Comparison of ENCODE assay signal across 1 cellular context in the genomic region with DNA sequence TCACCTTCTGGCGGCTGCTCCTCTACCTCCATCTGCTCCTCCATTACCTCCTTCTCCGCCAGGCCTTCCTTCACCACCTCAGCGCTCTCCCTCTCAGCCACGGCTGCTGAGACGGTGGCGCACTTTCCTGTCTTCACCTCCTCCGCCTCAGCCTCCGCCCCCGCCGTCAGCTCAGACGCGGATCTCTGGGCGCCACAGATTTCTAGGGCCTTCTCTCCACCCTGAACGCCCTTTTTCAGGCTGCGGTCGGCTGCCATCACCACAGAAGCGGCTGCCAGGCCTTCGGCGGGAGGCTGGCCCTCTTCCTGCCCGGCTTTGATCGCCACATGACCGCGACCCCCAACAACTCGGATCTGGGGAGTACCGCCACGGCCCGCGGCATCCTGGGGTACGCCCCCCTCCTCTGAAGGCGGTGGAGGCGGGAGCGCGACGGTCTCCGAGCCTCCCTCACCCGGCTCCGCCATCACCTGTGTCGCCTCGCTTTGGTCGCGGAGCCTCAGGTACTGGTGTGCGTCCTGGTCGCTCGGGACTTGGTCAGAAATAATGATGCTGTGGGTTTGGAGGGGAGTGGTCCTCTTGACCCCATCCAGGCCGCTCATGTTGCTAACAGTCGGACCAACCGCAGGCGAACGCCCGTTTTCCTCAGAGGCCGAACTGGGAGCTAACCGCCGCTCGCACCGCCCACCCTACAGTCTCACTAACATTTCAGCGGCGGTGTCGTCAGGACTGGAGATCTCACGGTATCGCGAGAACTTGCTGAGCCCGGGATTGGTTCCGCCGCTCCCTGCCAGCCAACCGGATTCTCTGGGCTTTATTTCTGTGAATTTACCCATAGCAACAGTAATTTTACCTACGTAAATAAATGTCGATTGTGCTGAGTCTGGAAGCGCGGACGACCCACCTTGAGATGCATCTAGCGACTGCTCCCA.
TF ChIP-seq lines count a peak whose summit lies in the region.

A gene (minus strand): TSS at position 699 of the 929 bp plus-strand sequence. CDS start 100 bp downstream, at position 599.

TF ChIP-seq in K562, 482 proteins besides CTCF, POLR2A, EP300 and RAD21 (continued from another document and continues in another):
- TF ChIP-seq, protein P1, sequence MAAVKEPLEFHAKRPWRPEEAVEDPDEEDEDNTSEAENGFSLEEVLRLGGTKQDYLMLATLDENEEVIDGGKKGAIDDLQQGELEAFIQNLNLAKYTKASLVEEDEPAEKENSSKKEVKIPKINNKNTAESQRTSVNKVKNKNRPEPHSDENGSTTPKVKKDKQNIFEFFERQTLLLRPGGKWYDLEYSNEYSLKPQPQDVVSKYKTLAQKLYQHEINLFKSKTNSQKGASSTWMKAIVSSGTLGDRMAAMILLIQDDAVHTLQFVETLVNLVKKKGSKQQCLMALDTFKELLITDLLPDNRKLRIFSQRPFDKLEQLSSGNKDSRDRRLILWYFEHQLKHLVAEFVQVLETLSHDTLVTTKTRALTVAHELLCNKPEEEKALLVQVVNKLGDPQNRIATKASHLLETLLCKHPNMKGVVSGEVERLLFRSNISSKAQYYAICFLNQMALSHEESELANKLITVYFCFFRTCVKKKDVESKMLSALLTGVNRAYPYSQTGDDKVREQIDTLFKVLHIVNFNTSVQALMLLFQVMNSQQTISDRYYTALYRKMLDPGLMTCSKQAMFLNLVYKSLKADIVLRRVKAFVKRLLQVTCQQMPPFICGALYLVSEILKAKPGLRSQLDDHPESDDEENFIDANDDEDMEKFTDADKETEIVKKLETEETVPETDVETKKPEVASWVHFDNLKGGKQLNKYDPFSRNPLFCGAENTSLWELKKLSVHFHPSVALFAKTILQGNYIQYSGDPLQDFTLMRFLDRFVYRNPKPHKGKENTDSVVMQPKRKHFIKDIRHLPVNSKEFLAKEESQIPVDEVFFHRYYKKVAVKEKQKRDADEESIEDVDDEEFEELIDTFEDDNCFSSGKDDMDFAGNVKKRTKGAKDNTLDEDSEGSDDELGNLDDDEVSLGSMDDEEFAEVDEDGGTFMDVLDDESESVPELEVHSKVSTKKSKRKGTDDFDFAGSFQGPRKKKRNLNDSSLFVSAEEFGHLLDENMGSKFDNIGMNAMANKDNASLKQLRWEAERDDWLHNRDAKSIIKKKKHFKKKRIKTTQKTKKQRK (IDR thresholded peaks at IDR 0.05; ENCODE audit: borderline replicate concordance, low read depth, low read length), result no peak
- TF ChIP-seq TCF7L2 (IDR thresholded peaks at IDR 0.05; ENCODE audit: low read depth, low read length), result no peak
- TF ChIP-seq, protein P2, sequence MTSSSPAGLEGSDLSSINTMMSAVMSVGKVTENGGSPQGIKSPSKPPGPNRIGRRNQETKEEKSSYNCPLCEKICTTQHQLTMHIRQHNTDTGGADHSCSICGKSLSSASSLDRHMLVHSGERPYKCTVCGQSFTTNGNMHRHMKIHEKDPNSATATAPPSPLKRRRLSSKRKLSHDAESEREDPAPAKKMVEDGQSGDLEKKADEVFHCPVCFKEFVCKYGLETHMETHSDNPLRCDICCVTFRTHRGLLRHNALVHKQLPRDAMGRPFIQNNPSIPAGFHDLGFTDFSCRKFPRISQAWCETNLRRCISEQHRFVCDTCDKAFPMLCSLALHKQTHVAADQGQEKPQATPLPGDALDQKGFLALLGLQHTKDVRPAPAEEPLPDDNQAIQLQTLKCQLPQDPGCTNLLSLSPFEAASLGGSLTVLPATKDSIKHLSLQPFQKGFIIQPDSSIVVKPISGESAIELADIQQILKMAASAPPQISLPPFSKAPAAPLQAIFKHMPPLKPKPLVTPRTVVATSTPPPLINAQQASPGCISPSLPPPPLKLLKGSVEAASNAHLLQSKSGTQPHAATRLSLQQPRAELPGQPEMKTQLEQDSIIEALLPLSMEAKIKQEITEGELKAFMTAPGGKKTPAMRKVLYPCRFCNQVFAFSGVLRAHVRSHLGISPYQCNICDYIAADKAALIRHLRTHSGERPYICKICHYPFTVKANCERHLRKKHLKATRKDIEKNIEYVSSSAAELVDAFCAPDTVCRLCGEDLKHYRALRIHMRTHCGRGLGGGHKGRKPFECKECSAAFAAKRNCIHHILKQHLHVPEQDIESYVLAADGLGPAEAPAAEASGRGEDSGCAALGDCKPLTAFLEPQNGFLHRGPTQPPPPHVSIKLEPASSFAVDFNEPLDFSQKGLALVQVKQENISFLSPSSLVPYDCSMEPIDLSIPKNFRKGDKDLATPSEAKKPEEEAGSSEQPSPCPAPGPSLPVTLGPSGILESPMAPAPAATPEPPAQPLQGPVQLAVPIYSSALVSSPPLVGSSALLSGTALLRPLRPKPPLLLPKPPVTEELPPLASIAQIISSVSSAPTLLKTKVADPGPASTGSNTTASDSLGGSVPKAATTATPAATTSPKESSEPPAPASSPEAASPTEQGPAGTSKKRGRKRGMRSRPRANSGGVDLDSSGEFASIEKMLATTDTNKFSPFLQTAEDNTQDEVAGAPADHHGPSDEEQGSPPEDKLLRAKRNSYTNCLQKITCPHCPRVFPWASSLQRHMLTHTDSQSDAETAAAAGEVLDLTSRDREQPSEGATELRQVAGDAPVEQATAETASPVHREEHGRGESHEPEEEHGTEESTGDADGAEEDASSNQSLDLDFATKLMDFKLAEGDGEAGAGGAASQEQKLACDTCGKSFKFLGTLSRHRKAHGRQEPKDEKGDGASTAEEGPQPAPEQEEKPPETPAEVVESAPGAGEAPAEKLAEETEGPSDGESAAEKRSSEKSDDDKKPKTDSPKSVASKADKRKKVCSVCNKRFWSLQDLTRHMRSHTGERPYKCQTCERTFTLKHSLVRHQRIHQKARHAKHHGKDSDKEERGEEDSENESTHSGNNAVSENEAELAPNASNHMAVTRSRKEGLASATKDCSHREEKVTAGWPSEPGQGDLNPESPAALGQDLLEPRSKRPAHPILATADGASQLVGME (CRISPR knock-in tag; IDR thresholded peaks at IDR 0.05), result peak; percentile 88; the same call in 1 of the 2 replicates
- no peak; a peak in 1 of 4 replicates for TF ChIP-seq KDM4B (IDR thresholded peaks at IDR 0.05; ENCODE audit: borderline replicate concordance in 2 of 2, low read depth in 1 of 2)
- TF ChIP-seq, protein P3, sequence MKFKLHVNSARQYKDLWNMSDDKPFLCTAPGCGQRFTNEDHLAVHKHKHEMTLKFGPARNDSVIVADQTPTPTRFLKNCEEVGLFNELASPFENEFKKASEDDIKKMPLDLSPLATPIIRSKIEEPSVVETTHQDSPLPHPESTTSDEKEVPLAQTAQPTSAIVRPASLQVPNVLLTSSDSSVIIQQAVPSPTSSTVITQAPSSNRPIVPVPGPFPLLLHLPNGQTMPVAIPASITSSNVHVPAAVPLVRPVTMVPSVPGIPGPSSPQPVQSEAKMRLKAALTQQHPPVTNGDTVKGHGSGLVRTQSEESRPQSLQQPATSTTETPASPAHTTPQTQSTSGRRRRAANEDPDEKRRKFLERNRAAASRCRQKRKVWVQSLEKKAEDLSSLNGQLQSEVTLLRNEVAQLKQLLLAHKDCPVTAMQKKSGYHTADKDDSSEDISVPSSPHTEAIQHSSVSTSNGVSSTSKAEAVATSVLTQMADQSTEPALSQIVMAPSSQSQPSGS (CRISPR knock-in tag; IDR thresholded peaks at IDR 0.05), result no peak
- 0 out of 2 replicates have a peak, but pooled peaks have one; percentile 33 for TF ChIP-seq CHCHD3 (CRISPR knock-in tag; IDR thresholded peaks at IDR 0.05)
- 0 out of 2 replicates have a peak, but pooled peaks have one; percentile 58 for TF ChIP-seq ELF2 (CRISPR knock-in tag; IDR thresholded peaks at IDR 0.05)
- TF ChIP-seq, protein P4, sequence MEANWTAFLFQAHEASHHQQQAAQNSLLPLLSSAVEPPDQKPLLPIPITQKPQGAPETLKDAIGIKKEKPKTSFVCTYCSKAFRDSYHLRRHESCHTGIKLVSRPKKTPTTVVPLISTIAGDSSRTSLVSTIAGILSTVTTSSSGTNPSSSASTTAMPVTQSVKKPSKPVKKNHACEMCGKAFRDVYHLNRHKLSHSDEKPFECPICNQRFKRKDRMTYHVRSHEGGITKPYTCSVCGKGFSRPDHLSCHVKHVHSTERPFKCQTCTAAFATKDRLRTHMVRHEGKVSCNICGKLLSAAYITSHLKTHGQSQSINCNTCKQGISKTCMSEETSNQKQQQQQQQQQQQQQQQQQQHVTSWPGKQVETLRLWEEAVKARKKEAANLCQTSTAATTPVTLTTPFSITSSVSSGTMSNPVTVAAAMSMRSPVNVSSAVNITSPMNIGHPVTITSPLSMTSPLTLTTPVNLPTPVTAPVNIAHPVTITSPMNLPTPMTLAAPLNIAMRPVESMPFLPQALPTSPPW (CRISPR knock-in tag; IDR thresholded peaks at IDR 0.05), result peak; percentile 61
- TF ChIP-seq MYC (IDR thresholded peaks at IDR 0.05; ENCODE audit: low read depth, low read length), result peak; percentile 66
- peak; percentile 79; the same call in 1 of the 2 replicates for TF ChIP-seq MYC (CRISPR knock-in tag; IDR thresholded peaks at IDR 0.05; ENCODE audit: borderline replicate concordance, low read depth)
- TF ChIP-seq, protein P5, sequence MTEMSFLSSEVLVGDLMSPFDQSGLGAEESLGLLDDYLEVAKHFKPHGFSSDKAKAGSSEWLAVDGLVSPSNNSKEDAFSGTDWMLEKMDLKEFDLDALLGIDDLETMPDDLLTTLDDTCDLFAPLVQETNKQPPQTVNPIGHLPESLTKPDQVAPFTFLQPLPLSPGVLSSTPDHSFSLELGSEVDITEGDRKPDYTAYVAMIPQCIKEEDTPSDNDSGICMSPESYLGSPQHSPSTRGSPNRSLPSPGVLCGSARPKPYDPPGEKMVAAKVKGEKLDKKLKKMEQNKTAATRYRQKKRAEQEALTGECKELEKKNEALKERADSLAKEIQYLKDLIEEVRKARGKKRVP (CRISPR knock-in tag; IDR thresholded peaks at IDR 0.05), result 0 out of 2 replicates have a peak, but pooled peaks have one; percentile 40
- TF ChIP-seq, protein P6, sequence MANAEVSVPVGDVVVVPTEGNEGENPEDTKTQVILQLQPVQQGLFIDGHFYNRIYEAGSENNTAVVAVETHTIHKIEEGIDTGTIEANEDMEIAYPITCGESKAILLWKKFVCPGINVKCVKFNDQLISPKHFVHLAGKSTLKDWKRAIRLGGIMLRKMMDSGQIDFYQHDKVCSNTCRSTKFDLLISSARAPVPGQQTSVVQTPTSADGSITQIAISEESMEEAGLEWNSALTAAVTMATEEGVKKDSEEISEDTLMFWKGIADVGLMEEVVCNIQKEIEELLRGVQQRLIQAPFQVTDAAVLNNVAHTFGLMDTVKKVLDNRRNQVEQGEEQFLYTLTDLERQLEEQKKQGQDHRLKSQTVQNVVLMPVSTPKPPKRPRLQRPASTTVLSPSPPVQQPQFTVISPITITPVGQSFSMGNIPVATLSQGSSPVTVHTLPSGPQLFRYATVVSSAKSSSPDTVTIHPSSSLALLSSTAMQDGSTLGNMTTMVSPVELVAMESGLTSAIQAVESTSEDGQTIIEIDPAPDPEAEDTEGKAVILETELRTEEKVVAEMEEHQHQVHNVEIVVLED (CRISPR knock-in tag; IDR thresholded peaks at IDR 0.05), result no peak
- no peak for TF ChIP-seq ZNF212 (CRISPR knock-in tag; IDR thresholded peaks at IDR 0.05)
- TF ChIP-seq ILK (tag; IDR thresholded peaks at IDR 0.05; ENCODE audit: borderline replicate concordance, low read depth), result no peak
- no peak for TF ChIP-seq ZNF354B (CRISPR knock-in tag; IDR thresholded peaks at IDR 0.05)
- peak; percentile 97 for TF ChIP-seq ZFX (CRISPR knock-in tag; IDR thresholded peaks at IDR 0.05)
- no peak for TF ChIP-seq ZNF707 (CRISPR knock-in tag; conservative IDR thresholded peaks at IDR 0.05)
- no peak for TF ChIP-seq ZNF77 (CRISPR knock-in tag; IDR thresholded peaks at IDR 0.05)
- peak; percentile 35 for TF ChIP-seq MAFF (IDR thresholded peaks at IDR 0.05; ENCODE audit: low read length)
- no peak for TF ChIP-seq KAT8 (IDR thresholded peaks at IDR 0.05; ENCODE audit: low read depth)
- TF ChIP-seq, protein P7, sequence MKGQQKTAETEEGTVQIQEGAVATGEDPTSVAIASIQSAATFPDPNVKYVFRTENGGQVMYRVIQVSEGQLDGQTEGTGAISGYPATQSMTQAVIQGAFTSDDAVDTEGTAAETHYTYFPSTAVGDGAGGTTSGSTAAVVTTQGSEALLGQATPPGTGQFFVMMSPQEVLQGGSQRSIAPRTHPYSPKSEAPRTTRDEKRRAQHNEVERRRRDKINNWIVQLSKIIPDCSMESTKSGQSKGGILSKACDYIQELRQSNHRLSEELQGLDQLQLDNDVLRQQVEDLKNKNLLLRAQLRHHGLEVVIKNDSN (CRISPR knock-in tag; IDR thresholded peaks at IDR 0.05), result no peak; the same call in 1 of the 2 replicates
- no peak for TF ChIP-seq SRSF9 (IDR thresholded peaks at IDR 0.05; ENCODE audit: borderline replicate concordance, low read depth, low read length)
- TF ChIP-seq MECOM (CRISPR knock-in tag; IDR thresholded peaks at IDR 0.05), result no peak
- no peak for TF ChIP-seq ZNF253 (CRISPR knock-in tag; conservative IDR thresholded peaks at IDR 0.05)
- TF ChIP-seq THRAP3 (IDR thresholded peaks at IDR 0.05; ENCODE audit: borderline replicate concordance), result no peak
- peak; percentile 25 to 33; a peak in 1 of 4 replicates for TF ChIP-seq KDM1A (IDR thresholded peaks at IDR 0.05)
- TF ChIP-seq SMARCC2 (IDR thresholded peaks at IDR 0.05; ENCODE audit: low read depth), result peak; percentile 63; the same call in 1 of the 2 replicates
- TF ChIP-seq, protein P8, sequence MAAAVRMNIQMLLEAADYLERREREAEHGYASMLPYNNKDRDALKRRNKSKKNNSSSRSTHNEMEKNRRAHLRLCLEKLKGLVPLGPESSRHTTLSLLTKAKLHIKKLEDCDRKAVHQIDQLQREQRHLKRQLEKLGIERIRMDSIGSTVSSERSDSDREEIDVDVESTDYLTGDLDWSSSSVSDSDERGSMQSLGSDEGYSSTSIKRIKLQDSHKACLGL (CRISPR knock-in tag; IDR thresholded peaks at IDR 0.05; ENCODE audit: borderline replicate concordance, poor library complexity, severe bottlenecking), result no peak
- no peak for TF ChIP-seq EZH2 (IDR thresholded peaks at IDR 0.05; ENCODE audit: borderline replicate concordance, low read depth, low read length)
- no peak for TF ChIP-seq PURB (CRISPR knock-in tag; IDR thresholded peaks at IDR 0.05; ENCODE audit: low read depth)
- TF ChIP-seq, protein P9, sequence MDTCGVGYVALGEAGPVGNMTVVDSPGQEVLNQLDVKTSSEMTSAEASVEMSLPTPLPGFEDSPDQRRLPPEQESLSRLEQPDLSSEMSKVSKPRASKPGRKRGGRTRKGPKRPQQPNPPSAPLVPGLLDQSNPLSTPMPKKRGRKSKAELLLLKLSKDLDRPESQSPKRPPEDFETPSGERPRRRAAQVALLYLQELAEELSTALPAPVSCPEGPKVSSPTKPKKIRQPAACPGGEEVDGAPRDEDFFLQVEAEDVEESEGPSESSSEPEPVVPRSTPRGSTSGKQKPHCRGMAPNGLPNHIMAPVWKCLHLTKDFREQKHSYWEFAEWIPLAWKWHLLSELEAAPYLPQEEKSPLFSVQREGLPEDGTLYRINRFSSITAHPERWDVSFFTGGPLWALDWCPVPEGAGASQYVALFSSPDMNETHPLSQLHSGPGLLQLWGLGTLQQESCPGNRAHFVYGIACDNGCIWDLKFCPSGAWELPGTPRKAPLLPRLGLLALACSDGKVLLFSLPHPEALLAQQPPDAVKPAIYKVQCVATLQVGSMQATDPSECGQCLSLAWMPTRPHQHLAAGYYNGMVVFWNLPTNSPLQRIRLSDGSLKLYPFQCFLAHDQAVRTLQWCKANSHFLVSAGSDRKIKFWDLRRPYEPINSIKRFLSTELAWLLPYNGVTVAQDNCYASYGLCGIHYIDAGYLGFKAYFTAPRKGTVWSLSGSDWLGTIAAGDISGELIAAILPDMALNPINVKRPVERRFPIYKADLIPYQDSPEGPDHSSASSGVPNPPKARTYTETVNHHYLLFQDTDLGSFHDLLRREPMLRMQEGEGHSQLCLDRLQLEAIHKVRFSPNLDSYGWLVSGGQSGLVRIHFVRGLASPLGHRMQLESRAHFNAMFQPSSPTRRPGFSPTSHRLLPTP (IDR thresholded peaks at IDR 0.05; ENCODE audit: borderline replicate concordance, extremely low read depth, insufficient read length), result no peak
- peak; percentile 65 for TF ChIP-seq KLF13 (tag; IDR thresholded peaks at IDR 0.05; ENCODE audit: borderline replicate concordance, low read depth)
- TF ChIP-seq POLR2AphosphoS5 (IDR thresholded peaks at IDR 0.05; ENCODE audit: control insufficient read depth, insufficient read depth, low read depth, low read length), result peak; percentile 88
- TF ChIP-seq ZNF124 (CRISPR knock-in tag; IDR thresholded peaks at IDR 0.05), result no peak
- no peak for TF ChIP-seq ZNF57 (CRISPR knock-in tag; IDR thresholded peaks at IDR 0.05)
- TF ChIP-seq RBM39 (optimal IDR thresholded peaks at IDR 0.05; ENCODE audit: low read depth, low read length), result no peak
